ENCODE assay signal across 1 cellular context in the genomic region with DNA sequence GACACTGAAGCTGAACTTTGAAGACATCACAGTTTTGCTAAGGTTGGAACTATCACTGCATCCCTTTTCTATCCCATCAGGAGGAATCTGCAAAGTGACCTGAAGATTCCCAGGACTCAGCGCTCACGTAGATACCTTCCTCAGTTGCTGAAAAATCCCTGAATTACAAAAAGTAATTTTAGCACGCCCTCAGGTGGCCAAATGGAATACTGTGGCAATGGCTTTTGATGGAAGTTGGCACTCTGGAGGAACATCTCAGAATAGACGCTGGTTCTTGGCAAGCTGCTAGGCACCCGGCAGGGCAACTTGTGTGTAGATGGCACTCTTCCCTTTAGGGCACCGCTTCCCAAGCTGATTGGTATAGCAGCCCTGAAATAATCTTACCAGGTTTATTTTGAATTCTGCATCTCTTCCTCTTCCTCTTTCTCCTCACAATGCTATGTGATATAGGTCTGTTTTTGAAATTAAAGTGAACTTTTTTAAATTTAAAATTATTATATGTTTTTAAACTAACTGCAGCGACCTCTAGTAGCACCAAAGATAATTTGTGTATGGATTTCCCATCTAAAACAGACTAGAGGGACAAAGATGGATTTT.
TF ChIP-seq lines count a peak whose summit lies in the region.

No MANE protein-coding gene starts in this region.

TF ChIP-seq in HepG2, 621 proteins besides CTCF, POLR2A, EP300 and RAD21:
- TF ChIP-seq YEATS4 (CRISPR knock-in tag; IDR thresholded peaks at IDR 0.05; ENCODE audit: borderline replicate concordance) (no peak), SMC3 (IDR thresholded peaks at IDR 0.05; ENCODE audit: low read length) (peak; percentile 31; the same call in 1 of the 2 replicates), STAG1 (CRISPR knock-in tag; IDR thresholded peaks at IDR 0.05) (peak; percentile 53)
